Comparison of ENCODE assay signal across 8 cellular contexts in the genomic region with DNA sequence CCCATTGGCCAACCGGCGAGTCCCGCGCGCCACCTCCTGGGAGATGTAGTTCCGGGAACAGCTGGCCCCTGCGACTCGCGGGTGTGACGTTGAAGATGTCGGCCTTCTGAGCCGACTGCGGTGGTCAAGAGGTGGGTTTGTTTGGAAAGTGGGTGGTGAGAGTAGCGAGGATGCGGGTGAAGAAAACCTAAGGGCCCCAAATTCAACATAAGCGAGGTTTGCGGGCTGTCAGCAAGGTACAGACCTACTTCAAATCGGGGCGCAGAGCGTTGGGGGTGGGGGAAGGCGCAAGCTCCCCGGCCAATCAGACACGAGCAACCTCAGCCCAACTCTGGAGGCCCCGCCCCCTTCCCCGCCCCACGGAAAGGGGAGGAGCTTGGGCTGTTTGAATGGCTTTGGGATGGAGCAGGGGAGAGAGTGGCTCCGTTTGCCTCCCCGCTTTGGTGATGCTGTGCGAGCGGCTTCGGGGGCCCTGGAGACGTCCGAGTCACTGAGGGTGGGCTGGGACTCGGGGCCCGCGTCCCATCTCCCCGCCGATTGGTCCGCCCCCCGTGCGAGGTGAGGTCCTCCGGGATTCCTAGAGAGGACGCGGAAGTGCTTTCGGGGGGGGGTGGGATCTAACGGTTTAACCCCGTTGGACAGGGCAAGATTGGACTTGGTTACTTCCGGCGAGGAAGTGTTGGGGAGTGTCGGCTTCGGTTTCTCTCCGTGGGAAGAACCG. TPM values are rescaled to one million over a fixed set of nuclear protein-coding genes. Genes with fewer than 3 reads are reported as not detected.
DNase-seq lines count a peak whose midpoint lies in the region; ATAC-seq and TF ChIP-seq lines count a peak whose summit lies in the region.

A gene (plus strand): TSS at position 60 of the 721 bp plus-strand sequence. CDS start 1,383 bp downstream, outside the sequence.

- no peaks in the 10 kb centered on the region for H3K27me3 ChIP-seq in kidney epithelial cell (ENCODE audit: control insufficient read depth, insufficient read depth, low read length)

- peak; percentile 93 for TF ChIP-seq POLR2A in GM19099 (IDR thresholded peaks at IDR 0.05; ENCODE audit: extremely low read depth, insufficient read length, low read depth)

- no peak for TF ChIP-seq CTCF in kidney epithelial cell (IDR thresholded peaks at IDR 0.05; ENCODE audit: insufficient read depth, low read length, poor library complexity, severe bottlenecking)

- no peaks in the 10 kb centered on the region for H3K36me3 ChIP-seq in kidney epithelial cell (ENCODE audit: control insufficient read depth, insufficient read depth, low read length)

- DNase-seq in AML-193 (lab: John Stamatoyannopoulos, UW) (peak; percentile 88 to 89), NCI-H460 (ENCODE audit: extremely low read depth, low read depth) (peak; percentile 97), cerebellum (ENCODE audit: low spot score) (peak; percentile 97), kidney epithelial cell (ENCODE audit: low read depth) (peak; percentile 60)
- peak; percentile 95 for DNase-seq in activated CD4-positive, CD25-positive, alpha-beta regulatory T cell treated with anti-CD3 and anti-CD28 coated beads, Interleukin-2, amount 50 U/mL, for 72 hours
- DNase-seq in stimulated activated CD4-positive, alpha-beta T cell treated with anti-CD3 and anti-CD28 coated beads, Interleukin-15, amount 100 ng/mL, for 24 hours = peak; percentile 98

- ATAC-seq in HG03378 (IDR thresholded peaks at IDR 0.05; ENCODE audit: unreplicated experiment) = peak; percentile 66

- H3K4me3 ChIP-seq in kidney epithelial cell (ENCODE audit: low read depth, low read length) = peak within 1 kb of the TSS; percentile 96

RNA-seq across cellular contexts. Expression of the gene that starts here (rescaled TPM):
- 12.0 and 12.7 TPM in 2 replicates for total RNA-seq in NCI-H460 (2014; rRNA removed; shearing (Covaris generic))
- polyA plus RNA-seq in NCI-H460 (2014; cell fraction: nucleus; rRNA removed) = 5.0 and 5.9 TPM in 2 replicates
- 16.7 TPM for total RNA-seq in cerebellum
- total RNA-seq in kidney epithelial cell = 10.0 and 11.5 TPM in 2 replicates

Comparison
In these comparisons a context has a peak if more than half of its experiments do, and no peak if none do; other contexts are left out.
1. Peak in every context shown above with its lines: DNase-seq, ATAC-seq and H3K4me3 ChIP-seq.